In the genomic region with DNA sequence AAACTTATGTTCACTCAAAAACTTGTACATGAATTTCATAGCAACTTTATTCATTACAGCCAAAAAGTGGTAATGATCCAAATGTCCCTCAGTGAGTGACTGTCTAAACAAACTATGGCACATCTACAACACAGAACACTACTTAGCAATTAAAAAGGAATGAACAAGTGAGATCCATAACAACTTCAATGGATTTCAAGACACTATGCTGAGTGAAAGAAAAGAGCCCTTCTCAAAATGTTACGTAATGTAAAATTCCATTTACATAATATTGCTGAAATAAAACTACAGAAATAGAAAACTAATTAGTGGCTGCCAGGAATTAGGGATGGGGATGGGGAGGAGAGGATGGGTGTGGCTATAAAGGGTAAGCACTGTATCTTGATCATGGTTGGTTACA, we compare ENCODE assay signal across 30 cellular contexts.
"Had no signal": no experiment of that assay in that cellular context is flagged by ENCODE, and none has a peak within 500 bp of the region (broad histone marks: within the 10 kb centered on the region; RNA-seq: fewer than 3 reads in every experiment).

No MANE protein-coding gene starts in this region.

- H3K4me3 ChIP-seq: lower lobe of right lung, pancreas, prostate gland, sigmoid colon, spleen, tibial nerve, uterus had no signal

- H3K4me1 Mint-ChIP-seq: nephron had no signal

- H3K9me3 ChIP-seq: lower lobe of right lung, pancreas, prostate gland, sigmoid colon, spleen, tibial nerve, uterus had no signal

- H3K27me3 Mint-ChIP-seq: naive thymus-derived CD8-positive, alpha-beta T cell; stimulated activated memory B cell treated with anti-CD40 and anti-IgM and Interleukin-4, amounts not matched to agents 10 μg/mL and 1 μg/mL and 100 μg/mL, for 72 hours; stimulated activated naive CD8-positive, alpha-beta T cell treated with anti-CD3 and anti-CD28 coated beads, Interleukin-15, amount 100 ng/mL, for 72 hours; type B pancreatic cell had no signal

- H3K36me3 ChIP-seq: lower lobe of right lung, pancreas, prostate gland, sigmoid colon, spleen, tibial nerve, uterus had no signal

- H3K4me1 ChIP-seq: lower lobe of right lung, prostate gland, sigmoid colon, tibial nerve, uterus had no signal

- FAIRE-seq: keratinocyte, pancreas, small intestine had no signal

- H3K27me3 ChIP-seq: pancreas, sigmoid colon, spleen, tibial nerve, uterus had no signal

- H3K27ac Mint-ChIP-seq: naive thymus-derived CD8-positive, alpha-beta T cell; nephron; stimulated activated memory B cell treated with anti-CD40 and anti-IgM and Interleukin-4, amounts not matched to agents 10 μg/mL and 1 μg/mL and 100 μg/mL, for 72 hours; stimulated activated naive CD8-positive, alpha-beta T cell treated with anti-CD3 and anti-CD28 coated beads, Interleukin-15, amount 100 ng/mL, for 72 hours; type B pancreatic cell had no signal

- DNase-seq: hippocampal formation; kidney glomerular epithelial cell; left cardiac atrium; lower lobe of right lung; mammary epithelial cell; mesenchymal stem cell; naive thymus-derived CD8-positive, alpha-beta T cell; nucleus accumbens; pancreas; posterior cingulate gyrus; retina; right cardiac atrium; sigmoid colon; small intestine; spleen; stimulated activated CD4-positive, alpha-beta T cell treated with anti-CD3 and anti-CD28 coated beads, Interleukin-2, amount 100 ng/mL, for 48 hours; stimulated activated CD4-positive, alpha-beta T cell treated with anti-CD3 and anti-CD28 coated beads, Interleukin-4, amount 100 ng/mL, for 4 hours; stimulated activated CD8-positive, alpha-beta memory T cell treated with anti-CD3 and anti-CD28 coated beads, Interleukin-4, amount 100 ng/mL, for 48 hours; stimulated activated naive CD4-positive, alpha-beta T cell treated with Interleukin-2 at 50 U/mL for 16 hours; stimulated activated naive CD8-positive, alpha-beta T cell treated with anti-CD3 and anti-CD28 coated beads, Interleukin-15, amount 100 ng/mL, for 72 hours; substantia nigra; uterus had no signal

- H3K4me3 Mint-ChIP-seq: naive thymus-derived CD8-positive, alpha-beta T cell; nephron; neural crest cell; stimulated activated memory B cell treated with anti-CD40 and anti-IgM and Interleukin-4, amounts not matched to agents 10 μg/mL and 1 μg/mL and 100 μg/mL, for 72 hours; stimulated activated naive CD8-positive, alpha-beta T cell treated with anti-CD3 and anti-CD28 coated beads, Interleukin-15, amount 100 ng/mL, for 72 hours; type B pancreatic cell had no signal

- H3K27ac ChIP-seq: lower lobe of right lung, pancreas, prostate gland, sigmoid colon, spleen, tibial nerve, uterus had no signal

- ATAC-seq: left cardiac atrium; left lobe of liver; lower lobe of right lung; naive thymus-derived CD8-positive, alpha-beta T cell; pancreas; right cardiac atrium; stimulated activated memory B cell treated with anti-CD40 and anti-IgM and Interleukin-4, amounts not matched to agents 10 μg/mL and 1 μg/mL and 100 μg/mL, for 72 hours; stimulated activated naive CD8-positive, alpha-beta T cell treated with anti-CD3 and anti-CD28 coated beads, Interleukin-15, amount 100 ng/mL, for 72 hours had no signal
